23 cellular contexts compared by ENCODE assay signal in the genomic region with DNA sequence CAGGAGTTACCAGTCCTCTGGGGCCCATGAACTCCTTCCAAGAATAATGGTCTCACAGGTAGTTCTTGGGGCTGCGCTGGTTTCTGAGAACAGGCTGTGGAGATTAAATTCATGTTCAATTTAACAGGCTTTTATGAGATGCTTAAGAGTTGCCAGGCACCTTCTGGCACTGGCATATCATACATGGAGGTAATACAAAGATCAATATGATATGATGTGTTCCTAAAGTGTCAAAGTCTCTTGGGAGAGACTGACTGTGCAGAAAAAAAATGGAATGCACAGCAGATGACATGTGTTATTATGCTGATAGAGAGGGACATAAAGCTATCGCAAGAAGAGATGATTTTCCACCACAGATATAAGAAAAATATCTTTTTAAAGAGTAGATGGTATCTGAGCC. TPM values are rescaled to one million over a fixed set of nuclear protein-coding genes. Genes with fewer than 3 reads are reported as not detected.
"Had no signal": no experiment of that assay in that cellular context is flagged by ENCODE, and none has a peak within 500 bp of the region (broad histone marks: within the 10 kb centered on the region; RNA-seq: fewer than 3 reads in every experiment).

No MANE protein-coding gene starts in this region.

- H3K36me3 ChIP-seq: cardiac muscle cell, colonic mucosa, neutrophil, tibial nerve, upper lobe of right lung had no signal

- H3K4me3 ChIP-seq: cardiac muscle cell, colonic mucosa, smooth muscle cell, testis, tibial nerve, upper lobe of right lung had no signal

- H3K27ac Mint-ChIP-seq: endodermal cell; naive thymus-derived CD8-positive, alpha-beta T cell had no signal

- H3K27me3 ChIP-seq: colonic mucosa, foreskin keratinocyte, neutrophil, testis, tibial nerve, upper lobe of right lung had no signal

- H3K4me1 Mint-ChIP-seq: endodermal cell had no signal

- H3K27ac ChIP-seq: cardiac muscle cell, colonic mucosa, foreskin keratinocyte, neutrophil, testis, upper lobe of right lung had no signal

- H3K4me1 ChIP-seq: colonic mucosa, testis, upper lobe of right lung had no signal

- DNase-seq: cerebellar nuclear complex; colonic mucosa; dermis blood vessel endothelial cell; effector CD4-positive, alpha-beta T cell; endodermal cell; erythroblast; foreskin keratinocyte; head of caudate nucleus; hypothalamus; islet precursor cell; mammary epithelial cell; naive thymus-derived CD8-positive, alpha-beta T cell; posterior cingulate gyrus; stimulated activated CD4-positive, alpha-beta T cell treated with anti-CD3 and anti-CD28 coated beads, Interleukin-2, amount 100 ng/mL, for 48 hours; stimulated activated naive CD8-positive, alpha-beta T cell treated with anti-CD3 and anti-CD28 coated beads, Interleukin-15, Interleukin-2, amounts not matched to agents 100 U/mL and 50 U/mL, for 24 hours; testis; upper lobe of right lung had no signal

- H3K4me3 Mint-ChIP-seq: endodermal cell; naive thymus-derived CD8-positive, alpha-beta T cell had no signal

- H3K9me3 ChIP-seq: colonic mucosa, neutrophil, testis, upper lobe of right lung had no signal

- ATAC-seq: foreskin keratinocyte; naive thymus-derived CD8-positive, alpha-beta T cell; stimulated activated naive CD8-positive, alpha-beta T cell treated with anti-CD3 and anti-CD28 coated beads, Interleukin-15, Interleukin-2, amounts not matched to agents 100 U/mL and 50 U/mL, for 24 hours; upper lobe of right lung had no signal

RNA-seq across cellular contexts. Expression of a gene that starts 6.8 kb away (rescaled TPM):
- total RNA-seq: dermis blood vessel endothelial cell, mesenteric fat pad had no signal
- polyA plus RNA-seq: neural cell had no signal
